In the genomic region with DNA sequence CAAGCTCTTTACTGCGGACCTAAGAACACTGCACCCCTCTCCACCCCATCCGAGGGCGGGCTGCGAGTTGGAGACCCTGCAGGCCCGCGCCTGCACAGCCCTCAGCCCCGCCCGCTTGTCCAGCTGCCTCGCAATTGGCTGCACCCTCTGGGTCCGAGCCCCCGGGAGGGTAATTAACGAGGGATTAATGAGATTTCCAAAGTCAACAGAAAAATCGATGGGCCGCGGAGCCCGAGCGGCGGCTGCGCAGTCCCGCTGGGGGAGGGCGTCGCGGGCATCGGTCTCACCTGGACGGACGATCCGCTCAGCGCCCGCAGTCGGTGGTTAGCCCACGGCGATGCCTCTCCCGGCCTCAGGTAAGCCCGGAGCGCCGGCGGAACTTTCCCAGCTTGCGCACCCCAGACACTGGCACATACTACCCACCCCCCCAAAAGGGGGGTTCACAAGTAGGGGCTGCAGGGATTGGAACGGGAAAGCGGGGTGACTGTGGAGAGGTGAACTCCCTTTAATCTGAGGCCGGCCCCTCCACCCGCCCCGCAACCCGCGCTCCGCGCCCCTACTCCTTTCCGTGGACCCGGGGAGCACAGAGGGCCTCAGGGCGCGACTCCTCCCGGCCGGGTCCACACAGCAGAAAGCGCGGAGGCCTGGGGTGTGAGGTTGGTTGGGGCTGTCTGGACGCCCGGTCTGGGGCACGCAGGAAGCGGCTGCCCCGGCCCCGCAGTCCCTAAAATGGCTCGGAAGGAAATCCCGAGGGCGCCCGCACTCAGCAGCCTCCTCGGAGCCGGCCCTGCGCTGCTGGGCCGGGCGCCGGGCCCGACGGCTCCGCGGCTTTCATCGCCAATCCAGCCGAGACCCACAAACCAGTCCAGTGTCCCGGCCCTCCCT, we compare ENCODE assay signal across 14 cellular contexts. TPM values are rescaled to one million over a fixed set of nuclear protein-coding genes. Genes with fewer than 3 reads are reported as not detected.
DNase-seq lines count a peak whose midpoint lies in the region; ATAC-seq and TF ChIP-seq lines count a peak whose summit lies in the region.
"Had no signal": no experiment of that assay in that cellular context is flagged by ENCODE, and none has a peak within 500 bp of the region (broad histone marks: within the 10 kb centered on the region; RNA-seq: fewer than 3 reads in every experiment).

A gene with protein sequence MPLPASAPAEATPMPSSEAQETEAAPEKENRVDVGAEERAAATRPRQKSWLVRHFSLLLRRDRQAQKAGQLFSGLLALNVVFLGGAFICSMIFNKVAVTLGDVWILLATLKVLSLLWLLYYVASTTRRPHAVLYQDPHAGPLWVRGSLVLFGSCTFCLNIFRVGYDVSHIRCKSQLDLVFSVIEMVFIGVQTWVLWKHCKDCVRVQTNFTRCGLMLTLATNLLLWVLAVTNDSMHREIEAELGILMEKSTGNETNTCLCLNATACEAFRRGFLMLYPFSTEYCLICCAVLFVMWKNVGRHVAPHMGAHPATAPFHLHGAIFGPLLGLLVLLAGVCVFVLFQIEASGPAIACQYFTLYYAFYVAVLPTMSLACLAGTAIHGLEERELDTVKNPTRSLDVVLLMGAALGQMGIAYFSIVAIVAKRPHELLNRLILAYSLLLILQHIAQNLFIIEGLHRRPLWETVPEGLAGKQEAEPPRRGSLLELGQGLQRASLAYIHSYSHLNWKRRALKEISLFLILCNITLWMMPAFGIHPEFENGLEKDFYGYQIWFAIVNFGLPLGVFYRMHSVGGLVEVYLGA (plus strand): TSS at position 314 of the 885 bp plus-strand sequence. CDS start 24 bp downstream, at position 338.

- H2AFZ ChIP-seq in neural cell (ENCODE audit: low read depth, low read length): no peak within 1 kb of the TSS

- H3K27ac Mint-ChIP-seq in stimulated activated memory B cell treated with anti-CD40 and anti-IgM and Interleukin-4, amounts not matched to agents 10 μg/mL and 1 μg/mL and 100 μg/mL, for 72 hours: no peak within 1 kb of the TSS
- H3K27ac Mint-ChIP-seq: activated T-helper 17 cell treated with anti-CD3 and anti-CD28 coated beads, Interleukin-2, amount 50 U/mL, for 72 hours had no signal

- H3K9me3 Mint-ChIP-seq in stimulated activated memory B cell treated with anti-CD40 and anti-IgM and Interleukin-4, amounts not matched to agents 10 μg/mL and 1 μg/mL and 100 μg/mL, for 72 hours: no peaks in the 10 kb centered on the region
- H3K9me3 Mint-ChIP-seq: activated T-helper 17 cell treated with anti-CD3 and anti-CD28 coated beads, Interleukin-2, amount 50 U/mL, for 72 hours; CD8-positive, alpha-beta memory T cell had no signal

- TF ChIP-seq CTCF in neural cell (IDR thresholded peaks at IDR 0.05; ENCODE audit: poor library complexity, severe bottlenecking): no peak
- TF ChIP-seq CTCF in tibial artery (IDR thresholded peaks at IDR 0.05): no peak

- no peaks in the 10 kb centered on the region for H4K20me1 ChIP-seq in neural cell (ENCODE audit: insufficient read depth)

- intact Hi-C loops in tibial artery (cut with DNase I; ENCODE audit: low total_unique reads): no loop called here

- no peaks in the 10 kb centered on the region for H3K4me1 Mint-ChIP-seq in stimulated activated memory B cell treated with anti-CD40 and anti-IgM and Interleukin-4, amounts not matched to agents 10 μg/mL and 1 μg/mL and 100 μg/mL, for 72 hours
- H3K4me1 Mint-ChIP-seq: activated T-helper 17 cell treated with anti-CD3 and anti-CD28 coated beads, Interleukin-2, amount 50 U/mL, for 72 hours had no signal

- TF ChIP-seq RAD21 in neural cell (conservative IDR thresholded peaks at IDR 0.05): no peak

- DNase-seq in DMS 273 (lab: John Stamatoyannopoulos, UW; ENCODE audit: unreplicated experiment) (peak; percentile 44), DMS 273 treated with DMSO at 0.1 percent for 48 hours (lab: John Stamatoyannopoulos, UW) (no peak), NCI-H524 treated with DMSO at 0.1 percent for 48 hours (lab: John Stamatoyannopoulos, UW) (peak; percentile 70), tibial artery (no peak)
- DNase-seq in activated effector memory CD4-positive, alpha-beta T cell treated with anti-CD3 and anti-CD28 coated beads, Interleukin-2, amount 50 U/mL, for 16 hours: no peak
- DNase-seq: activated CD4-positive, alpha-beta T cell treated with anti-CD3 and anti-CD28 coated beads, Interleukin-2, amount 50 U/mL, for 1 hour; CD8-positive, alpha-beta memory T cell; NCI-H1694 treated with DMSO at 0.1 percent for 48 hours had no signal

- H3K27ac ChIP-seq in esophagus (ENCODE audit: low read depth in 2 of 2, low read length in 1 of 2) (peak within 1 kb of the TSS; percentile 29 to 52), neural cell (ENCODE audit: low read length) (no peak within 1 kb of the TSS), tibial artery (no peak within 1 kb of the TSS)
- H3K27ac ChIP-seq: 22Rv1, tibial nerve had no signal

- WGBS in esophagus, 2 donors: 3% methylated on average over 74 to 78 of the region's 78 CpGs

- no peak within 1 kb of the TSS for H3K9ac ChIP-seq in neural cell (ENCODE audit: low read length)

- H3K9me3 ChIP-seq in esophagus (ENCODE audit: control insufficient read depth in 2 of 2, insufficient read depth in 1 of 2, low read depth in 1 of 2, low read length in 1 of 2) (no peaks in the 10 kb centered on the region), neural cell (ENCODE audit: low read length) (no peaks in the 10 kb centered on the region), tibial artery (no peaks in the 10 kb centered on the region)
- H3K9me3 ChIP-seq: tibial nerve had no signal

- peaks cover 0 to 13% of the 10 kb centered on the region in 2 donors for H3K4me1 ChIP-seq in esophagus (ENCODE audit: control insufficient read depth in 2 of 2, insufficient read depth in 2 of 2, low read length in 1 of 2)
- peaks cover 0 to 13% (median 6%) of the 10 kb centered on the region in 4 donors for H3K4me1 ChIP-seq in tibial artery

- no peaks in the 10 kb centered on the region for H3F3A ChIP-seq in neural cell (ENCODE audit: insufficient read depth, low read length, poor library complexity, severe bottlenecking)

- H3K27me3 ChIP-seq in esophagus (ENCODE audit: control insufficient read depth in 1 of 2, insufficient read depth in 2 of 2, low read length in 2 of 2): no peaks in the 10 kb centered on the region
- peaks cover 86% of the 10 kb centered on the region for H3K27me3 ChIP-seq in neural cell (ENCODE audit: insufficient read depth, low read depth, low read length)
- H3K27me3 ChIP-seq in tibial artery: peaks cover 0 to 86% of the 10 kb centered on the region in 2 donors

- no peaks in the 10 kb centered on the region for H3K36me3 ChIP-seq in esophagus (ENCODE audit: control insufficient read depth in 2 of 2, insufficient read depth in 2 of 2, low read length in 1 of 2)
- no peaks in the 10 kb centered on the region for H3K36me3 ChIP-seq in neural cell (ENCODE audit: insufficient read depth, low read length)
- no peaks in the 10 kb centered on the region for H3K36me3 ChIP-seq in tibial artery
- H3K36me3 ChIP-seq: tibial nerve had no signal

- no peak for TF ChIP-seq EP300 in neural cell (conservative IDR thresholded peaks at IDR 0.05; ENCODE audit: poor library complexity, severe bottlenecking)

- no peak within 1 kb of the TSS for H3K4me2 ChIP-seq in neural cell (ENCODE audit: low read length)

- peaks cover 85% of the 10 kb centered on the region for H3K27me3 Mint-ChIP-seq in stimulated activated memory B cell treated with anti-CD40 and anti-IgM and Interleukin-4, amounts not matched to agents 10 μg/mL and 1 μg/mL and 100 μg/mL, for 72 hours

- H3K4me3 Mint-ChIP-seq in stimulated activated memory B cell treated with anti-CD40 and anti-IgM and Interleukin-4, amounts not matched to agents 10 μg/mL and 1 μg/mL and 100 μg/mL, for 72 hours: no peak within 1 kb of the TSS
- H3K4me3 Mint-ChIP-seq: activated T-helper 17 cell treated with anti-CD3 and anti-CD28 coated beads, Interleukin-2, amount 50 U/mL, for 72 hours; CD8-positive, alpha-beta memory T cell had no signal

- H3K79me2 ChIP-seq in neural cell (replicated peaks; ENCODE audit: insufficient read depth, low read length): no peaks in the 10 kb centered on the region

- no peaks in the 10 kb centered on the region for H3K9me2 ChIP-seq in neural cell (ENCODE audit: insufficient read depth, low read length)

- no peak for ATAC-seq in stimulated activated memory B cell treated with anti-CD40 and anti-IgM and Interleukin-4, amounts not matched to agents 10 μg/mL and 1 μg/mL and 100 μg/mL, for 72 hours
- ATAC-seq: activated T-helper 17 cell treated with anti-CD3 and anti-CD28 coated beads, Interleukin-2, amount 50 U/mL, for 72 hours had no signal

- H3K36me3 Mint-ChIP-seq in stimulated activated memory B cell treated with anti-CD40 and anti-IgM and Interleukin-4, amounts not matched to agents 10 μg/mL and 1 μg/mL and 100 μg/mL, for 72 hours: no peaks in the 10 kb centered on the region
- H3K36me3 Mint-ChIP-seq: CD8-positive, alpha-beta memory T cell had no signal

- H3K4me3 ChIP-seq in esophagus (ENCODE audit: low read depth in 1 of 2, low read length in 2 of 2) (peak within 1 kb of the TSS; percentile 51 to 52), neural cell (ENCODE audit: low read length) (peak within 1 kb of the TSS; percentile 47), tibial artery (no peak within 1 kb of the TSS)
- H3K4me3 ChIP-seq: tibial nerve had no signal

TF ChIP-seq in neural cell, 6 proteins besides CTCF, POLR2A, EP300 and RAD21:
- TF ChIP-seq EZH2 (IDR thresholded peaks at IDR 0.05; ENCODE audit: borderline replicate concordance, insufficient read depth, low read length, poor library complexity, severe bottlenecking) (peak; percentile 20), TAF1 (IDR thresholded peaks at IDR 0.05; ENCODE audit: low read depth) (no peak)

RNA-seq across cellular contexts. Expression of the gene that starts here (rescaled TPM):
- polyA plus RNA-seq in esophagus (10 to 100 TPM; 11.2 to 16.1 TPM), neural cell (not detected in 2 replicates)
- not detected in 2 replicates for polyA minus RNA-seq in neural cell
- polyA plus RNA-seq: CD8-positive, alpha-beta memory T cell had no signal

Comparison
In these comparisons a context has a peak if more than half of its experiments do, and no peak if none do; other contexts are left out.
1. RNA of the gene that starts here (polyA plus RNA-seq): 11.2 to 16.1 TPM in esophagus; not detected in neural cell; every median in the first group is over 10 times any median in the second.
2. DNase-seq: peak in DMS 273 (single experiment) and NCI-H524 treated with DMSO at 0.1 percent for 48 hours (single experiment); none in DMS 273 treated with DMSO at 0.1 percent for 48 hours (single experiment), activated effector memory CD4-positive, alpha-beta T cell treated with anti-CD3 and anti-CD28 coated beads, Interleukin-2, amount 50 U/mL, for 16 hours (single experiment) and tibial artery (0 of 2).
3. H3K27ac ChIP-seq: peak in esophagus (2 of 2); none in neural cell (single experiment) and tibial artery (0 of 2).
4. H3K4me3 ChIP-seq: peak in esophagus (2 of 2) and neural cell (single experiment); none in tibial artery (0 of 2).